8 cellular contexts compared by ENCODE assay signal in the genomic region with DNA sequence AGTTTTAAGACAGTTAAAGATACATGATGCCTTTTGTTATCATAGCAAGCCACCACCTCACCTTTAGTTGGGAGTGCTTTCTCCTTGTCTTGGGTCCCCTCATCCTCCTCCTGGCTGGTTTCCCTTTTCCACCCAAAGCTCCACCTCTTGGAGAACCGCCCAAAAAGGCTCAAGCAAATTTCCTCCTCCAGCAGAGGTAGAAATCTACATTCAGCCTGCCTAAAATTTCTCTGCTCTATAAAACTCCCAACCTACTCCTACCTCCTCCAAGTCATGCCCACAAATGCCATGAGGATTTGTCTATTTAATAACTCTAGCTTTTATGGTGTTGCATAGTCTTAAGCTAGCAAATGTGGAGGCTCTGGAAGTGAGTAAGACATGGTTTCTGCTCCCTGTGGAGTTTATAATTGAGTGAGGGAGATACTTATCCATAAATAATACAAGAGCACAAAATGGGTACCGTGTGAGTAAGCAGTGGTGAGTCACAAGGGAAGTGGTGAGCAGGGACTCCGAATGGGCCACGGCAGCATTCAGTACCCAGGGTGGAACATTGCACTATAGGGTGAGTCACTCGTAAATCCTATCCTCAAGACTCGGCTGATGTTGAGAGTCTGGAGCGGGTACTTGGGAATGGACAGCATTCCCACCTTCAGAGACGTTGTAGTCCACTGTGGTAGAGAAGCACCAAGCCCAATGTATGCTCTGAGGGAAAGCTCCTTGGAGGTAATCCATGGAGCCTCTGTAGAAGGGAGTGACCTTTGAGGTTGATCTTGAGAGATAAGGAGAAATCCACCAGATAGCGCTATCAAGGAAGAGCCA.
DNase-seq lines count a peak whose midpoint lies in the region; ATAC-seq and TF ChIP-seq lines count a peak whose summit lies in the region.

No MANE protein-coding gene starts in this region.

- DNase-seq in ELR (ENCODE audit: low read depth) (peak; percentile 100), Peyer's patch (peak in 2 of 3 donors; percentile 72 to 87), hepatocyte (ENCODE audit: low spot score) (peak; percentile 77)
- DNase-seq in activated T-helper 1 cell treated with anti-CD3 and anti-CD28 coated beads, Interleukin-12 subunit alpha, Interleukin-12 subunit beta, Interleukin-2, Interleukin-4 antibody, amounts not matched to agents 30 ng/mL and 10 ng/mL and 1 ng/mL, durations not matched to agents 14 hours and 24 hours and 36 hours (ENCODE audit: low spot score) = peak; percentile 41
- DNase-seq in stimulated activated CD4-positive, alpha-beta T cell treated with anti-CD3 and anti-CD28 coated beads, TNF-alpha, amount 100 ng/mL, for 48 hours (ENCODE audit: low read depth in 3 of 3) = peak; percentile 31 to 59 (median 49)

- H3K4me2 ChIP-seq in hepatocyte = peak overlapping the region; percentile 39

- H4K20me1 ChIP-seq in hepatocyte (ENCODE audit: insufficient read depth, poor library complexity, severe bottlenecking) = no peaks in the 10 kb centered on the region

- H3K27ac ChIP-seq in Peyer's patch (peak overlapping the region in 3 of 4 donors; percentile 66 to 93 (median 91)), hepatocyte (peak overlapping the region; percentile 91)

- ATAC-seq in GM18870 (IDR thresholded peaks at IDR 0.05; ENCODE audit: unreplicated experiment) (no peak), GM21786 (IDR thresholded peaks at IDR 0.05; ENCODE audit: unreplicated experiment) (no peak), HG02571 (IDR thresholded peaks at IDR 0.05; ENCODE audit: unreplicated experiment) (no peak)

- H3K4me1 Mint-ChIP-seq in activated T-helper 1 cell treated with anti-CD3 and anti-CD28 coated beads, Interleukin-12 subunit alpha, Interleukin-12 subunit beta, Interleukin-2, Interleukin-4 antibody, amounts not matched to agents 30 ng/mL and 10 ng/mL and 1 ng/mL, durations not matched to agents 14 hours and 24 hours and 36 hours (ENCODE audit: low read depth) = peaks cover 13% of the 10 kb centered on the region

- H3K9me3 Mint-ChIP-seq in activated T-helper 1 cell treated with anti-CD3 and anti-CD28 coated beads, Interleukin-12 subunit alpha, Interleukin-12 subunit beta, Interleukin-2, Interleukin-4 antibody, amounts not matched to agents 30 ng/mL and 10 ng/mL and 1 ng/mL, durations not matched to agents 14 hours and 24 hours and 36 hours = no peaks in the 10 kb centered on the region

- H3K4me3 ChIP-seq in Peyer's patch = peak overlapping the region in 2 of 4 donors; percentile 9 to 16
- no peak overlapping the region for H3K4me3 ChIP-seq in hepatocyte

- peak overlapping the region; percentile 25 for H2AFZ ChIP-seq in hepatocyte

- no peak overlapping the region for H3K4me3 Mint-ChIP-seq in activated T-helper 1 cell treated with anti-CD3 and anti-CD28 coated beads, Interleukin-12 subunit alpha, Interleukin-12 subunit beta, Interleukin-2, Interleukin-4 antibody, amounts not matched to agents 30 ng/mL and 10 ng/mL and 1 ng/mL, durations not matched to agents 14 hours and 24 hours and 36 hours

- no peaks in the 10 kb centered on the region for H3K36me3 Mint-ChIP-seq in activated T-helper 1 cell treated with anti-CD3 and anti-CD28 coated beads, Interleukin-12 subunit alpha, Interleukin-12 subunit beta, Interleukin-2, Interleukin-4 antibody, amounts not matched to agents 30 ng/mL and 10 ng/mL and 1 ng/mL, durations not matched to agents 14 hours and 24 hours and 36 hours (ENCODE audit: low read depth)

- TF ChIP-seq CTCF in Peyer's patch (IDR thresholded peaks at IDR 0.05) = no peak
- TF ChIP-seq CTCF in hepatocyte (IDR thresholded peaks at IDR 0.05; ENCODE audit: poor library complexity) = no peak

- WGBS in hepatocyte (ENCODE audit: low lambda C conversion rate, missing lambda C conversion rate) = 69% methylated on average over 9 of the region's 9 CpGs

- peaks cover 0 to 17% (median 0%) of the 10 kb centered on the region in 4 donors for H3K4me1 ChIP-seq in Peyer's patch
- H3K4me1 ChIP-seq in hepatocyte (ENCODE audit: insufficient read depth) = peaks cover 13% of the 10 kb centered on the region

- H3K79me2 ChIP-seq in hepatocyte = no peaks in the 10 kb centered on the region

- H3K9me2 ChIP-seq in hepatocyte (replicated peaks; ENCODE audit: insufficient read depth) = no peaks in the 10 kb centered on the region

- no peaks in the 10 kb centered on the region for H3K9me3 ChIP-seq in Peyer's patch
- no peaks in the 10 kb centered on the region for H3K9me3 ChIP-seq in hepatocyte (ENCODE audit: low read depth)

- intact Hi-C loops in activated T-helper 1 cell treated with anti-CD3 and anti-CD28 coated beads, Interleukin-12 subunit alpha, Interleukin-12 subunit beta, Interleukin-2, Interleukin-4 antibody, amounts not matched to agents 30 ng/mL and 10 ng/mL and 1 ng/mL, durations not matched to agents 14 hours and 24 hours and 36 hours (cut with micrococcal nuclease) = loop anchor here (5.0 kb wide), 3 partner anchors 148 to 273 kb away; partner anchors contain the start of genes EML6 and RTN4

- H3K27me3 ChIP-seq in Peyer's patch = no peaks in the 10 kb centered on the region
- H3K27me3 ChIP-seq in hepatocyte = no peaks in the 10 kb centered on the region

- no peaks in the 10 kb centered on the region for H3K27me3 Mint-ChIP-seq in activated T-helper 1 cell treated with anti-CD3 and anti-CD28 coated beads, Interleukin-12 subunit alpha, Interleukin-12 subunit beta, Interleukin-2, Interleukin-4 antibody, amounts not matched to agents 30 ng/mL and 10 ng/mL and 1 ng/mL, durations not matched to agents 14 hours and 24 hours and 36 hours (ENCODE audit: insufficient read depth)

- peak in 1 of 2 donors; percentile 41 for TF ChIP-seq POLR2A in Peyer's patch (IDR thresholded peaks at IDR 0.05)

- H3K36me3 ChIP-seq in Peyer's patch (no peaks in the 10 kb centered on the region), hepatocyte (replicated peaks; ENCODE audit: insufficient read depth, low read depth) (no peaks in the 10 kb centered on the region)

- H3K27ac Mint-ChIP-seq in activated T-helper 1 cell treated with anti-CD3 and anti-CD28 coated beads, Interleukin-12 subunit alpha, Interleukin-12 subunit beta, Interleukin-2, Interleukin-4 antibody, amounts not matched to agents 30 ng/mL and 10 ng/mL and 1 ng/mL, durations not matched to agents 14 hours and 24 hours and 36 hours = peak overlapping the region; percentile 36

Comparison
In these comparisons a context has a peak if more than half of its experiments do, and no peak if none do; other contexts are left out.
1. DNase-seq: peak in every context shown above with its lines; median percentile 100 in ELR; 80 in Peyer's patch; 77 in hepatocyte; 49 in stimulated activated CD4-positive, alpha-beta T cell treated with anti-CD3 and anti-CD28 coated beads, TNF-alpha, amount 100 ng/mL, for 48 hours; 41 in activated T-helper 1 cell treated with anti-CD3 and anti-CD28 coated beads, Interleukin-12 subunit alpha, Interleukin-12 subunit beta, Interleukin-2, Interleukin-4 antibody, amounts not matched to agents 30 ng/mL and 10 ng/mL and 1 ng/mL, durations not matched to agents 14 hours and 24 hours and 36 hours.